In the genomic region with DNA sequence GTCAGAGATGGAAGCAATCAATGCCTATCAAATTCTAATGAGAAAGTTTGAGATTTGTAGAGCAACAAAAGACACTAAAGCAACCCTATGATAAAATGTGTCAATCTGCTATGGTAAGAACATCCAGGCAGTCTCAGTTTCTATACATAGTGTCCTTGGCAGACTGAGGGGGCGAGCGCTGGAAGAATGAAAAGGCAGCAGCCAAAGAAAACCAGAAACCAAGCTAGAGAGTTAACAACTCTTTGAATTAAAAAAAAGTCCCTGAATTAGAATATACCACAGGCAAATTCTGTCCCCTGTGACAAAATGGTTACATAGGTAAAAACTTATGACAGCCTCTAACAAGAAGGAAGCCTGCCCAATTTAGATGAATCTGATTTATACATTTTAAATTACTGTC, we compare ENCODE assay signal across 21 cellular contexts.
DNase-seq lines count a peak whose midpoint lies in the region; ATAC-seq and TF ChIP-seq lines count a peak whose summit lies in the region.
"Had no signal": no experiment of that assay in that cellular context is flagged by ENCODE, and none has a peak within 500 bp of the region (broad histone marks: within the 10 kb centered on the region; RNA-seq: fewer than 3 reads in every experiment).

No MANE protein-coding gene starts in this region.

- H3K4me3 Mint-ChIP-seq in nephron, result no peak overlapping the region
- H3K4me3 Mint-ChIP-seq: activated CD8-positive, alpha-beta memory T cell treated with anti-CD3 and anti-CD28 coated beads, Interleukin-2, amount 10 ng/mL, durations not matched to agents 7 days and 5 days; naive thymus-derived CD8-positive, alpha-beta T cell; T-helper 2 cell treated with Interferon-gamma antibody and Interleukin-4, amounts not matched to agents 5 μg/mL and 100 μg/mL, for 36 hours had no signal

- no peaks in the 10 kb centered on the region for H4K20me1 ChIP-seq in SK-N-SH (ENCODE audit: insufficient read depth)

- peaks cover 14% of the 10 kb centered on the region for H3F3A ChIP-seq in SK-N-SH (replicated peaks; ENCODE audit: insufficient read depth)

- H3K9me2 ChIP-seq in SK-N-SH, result no peaks in the 10 kb centered on the region

- H3K4me2 ChIP-seq in SK-N-SH, result peak overlapping the region; percentile 52; the same call in 1 of the 2 replicates

- peak; percentile 42 for ATAC-seq in GM18520 (IDR thresholded peaks at IDR 0.05; ENCODE audit: unreplicated experiment)
- peak; percentile 54 for ATAC-seq in HG02610 (IDR thresholded peaks at IDR 0.05; ENCODE audit: unreplicated experiment)
- no peak for ATAC-seq in sciatic nerve
- ATAC-seq in GM18502 (IDR thresholded peaks at IDR 0.05; ENCODE audit: poor library complexity, unreplicated experiment), result no peak
- ATAC-seq: activated CD4-positive, CD25-positive, alpha-beta regulatory T cell treated with anti-CD3 and anti-CD28 coated beads, Interleukin-2, amount 50 U/mL, for 24 hours; activated CD8-positive, alpha-beta memory T cell treated with anti-CD3 and anti-CD28 coated beads, Interleukin-2, amount 10 ng/mL, durations not matched to agents 7 days and 5 days; lower lobe of right lung; naive thymus-derived CD8-positive, alpha-beta T cell; psoas muscle had no signal

- no peak overlapping the region for H2AFZ ChIP-seq in SK-N-SH (ENCODE audit: low read depth)

- in situ Hi-C loops in brain microvascular endothelial cell (cut with HindIII; ENCODE audit: low pct_ligation_motif_present, low sequenced_read_pairs), result no loop called here

- no peaks in the 10 kb centered on the region for H3K9me3 ChIP-seq in SK-N-SH
- H3K9me3 ChIP-seq: lower lobe of right lung, psoas muscle, stomach had no signal

- TF ChIP-seq CTCF in SK-N-SH (IDR thresholded peaks at IDR 0.05), result no peak
- no peak for TF ChIP-seq CTCF in nephron (IDR thresholded peaks at IDR 0.05; ENCODE audit: unreplicated experiment in 3 of 3)
- TF ChIP-seq CTCF in brain microvascular endothelial cell (IDR thresholded peaks at IDR 0.05; ENCODE audit: low read depth, low read length, missing control alignments), result no peak

- 97% methylated on average over 2 of the region's 2 CpGs for WGBS in SK-N-SH (ENCODE audit: low lambda C conversion rate)

- peaks cover 10% of the 10 kb centered on the region for H3K36me3 Mint-ChIP-seq in nephron (ENCODE audit: low read depth)

- TF ChIP-seq RAD21 in SK-N-SH (IDR thresholded peaks at IDR 0.05; ENCODE audit: low read length), result no peak

- no peaks in the 10 kb centered on the region for H3K27me3 ChIP-seq in SK-N-SH (ENCODE audit: insufficient read depth)
- no peaks in the 10 kb centered on the region for H3K27me3 ChIP-seq in brain microvascular endothelial cell (replicated peaks)
- H3K27me3 ChIP-seq: foreskin keratinocyte, stomach had no signal

- TF ChIP-seq EP300 in SK-N-SH (IDR thresholded peaks at IDR 0.05; ENCODE audit: borderline replicate concordance in 1 of 2, low read depth in 1 of 2, low read length in 1 of 2), result 0 out of 4 replicates have a peak, but pooled peaks of 1 of the 2 experiments have one; percentile 31

- H3K4me3 ChIP-seq in SK-N-SH (ENCODE audit: low read depth in 2 of 2, low read length in 1 of 2) (no peak overlapping the region), brain microvascular endothelial cell (ENCODE audit: low read depth, low read length) (no peak overlapping the region)
- H3K4me3 ChIP-seq: lower lobe of right lung, psoas muscle, stomach had no signal

- H3K36me3 ChIP-seq in SK-N-SH (replicated peaks in 1 of 2; ENCODE audit: control insufficient read depth in 1 of 2, insufficient read depth in 2 of 2, low read length in 1 of 2) (peaks cover 5 to 12% of the 10 kb centered on the region in 2 experiments), brain microvascular endothelial cell (replicated peaks) (no peaks in the 10 kb centered on the region)
- H3K36me3 ChIP-seq: lower lobe of right lung had no signal

- H3K4me1 Mint-ChIP-seq in nephron, result peaks cover 23% of the 10 kb centered on the region
- H3K4me1 Mint-ChIP-seq: activated CD8-positive, alpha-beta memory T cell treated with anti-CD3 and anti-CD28 coated beads, Interleukin-2, amount 10 ng/mL, durations not matched to agents 7 days and 5 days had no signal

- CTCF ChIA-PET in SK-N-SH (lab: Yijun Ruan, JAX), result interaction anchor here (1.0 to 2.5 kb wide), 5 partner anchors 8 to 860 kb away, joined by 3 to 10 read pairs (median 6); no protein-coding TSS in a partner anchor

- POLR2A ChIA-PET in SK-N-SH (lab: Yijun Ruan, JAX), result no interaction called here

- DNase-seq in SK-N-SH (no peak), sciatic nerve (ENCODE audit: low spot score) (no peak), SW480 (ENCODE audit: low spot score) (no peak), brain microvascular endothelial cell (no peak)
- DNase-seq: activated CD8-positive, alpha-beta memory T cell treated with anti-CD3 and anti-CD28 coated beads, Interleukin-2, amount 10 ng/mL, durations not matched to agents 7 days and 5 days; activated gamma-delta T cell; KG1; lower lobe of right lung; naive thymus-derived CD8-positive, alpha-beta T cell; NCI-H1417; psoas muscle; stimulated activated CD4-positive, alpha-beta T cell treated with anti-CD3 and anti-CD28 coated beads, Interleukin-15, amount 100 ng/mL, for 24 hours; stomach had no signal

- H3K9me3 Mint-ChIP-seq in nephron, result no peaks in the 10 kb centered on the region
- H3K9me3 Mint-ChIP-seq: HFFc6; naive thymus-derived CD8-positive, alpha-beta T cell; T-helper 2 cell treated with Interferon-gamma antibody and Interleukin-4, amounts not matched to agents 5 μg/mL and 100 μg/mL, for 36 hours had no signal

- intact Hi-C loops in sciatic nerve (cut with DNase I), result no loop called here

- peaks cover 25 to 27% of the 10 kb centered on the region in 2 experiments for H3K4me1 ChIP-seq in SK-N-SH (ENCODE audit: control insufficient read depth in 1 of 2, insufficient read depth in 2 of 2, low read depth in 1 of 2, low read length in 1 of 2)
- H3K4me1 ChIP-seq: lower lobe of right lung, stomach had no signal

- peak overlapping the region; percentile 0 to 75 (median 7) for H3K27ac Mint-ChIP-seq in nephron
- H3K27ac Mint-ChIP-seq: activated CD8-positive, alpha-beta memory T cell treated with anti-CD3 and anti-CD28 coated beads, Interleukin-2, amount 10 ng/mL, durations not matched to agents 7 days and 5 days; T-helper 2 cell treated with Interferon-gamma antibody and Interleukin-4, amounts not matched to agents 5 μg/mL and 100 μg/mL, for 36 hours had no signal

- no peaks in the 10 kb centered on the region for H3K79me2 ChIP-seq in SK-N-SH (ENCODE audit: insufficient read depth)

- H3K27me3 Mint-ChIP-seq in nephron (ENCODE audit: low read depth), result no peaks in the 10 kb centered on the region
- H3K27me3 Mint-ChIP-seq: activated CD8-positive, alpha-beta memory T cell treated with anti-CD3 and anti-CD28 coated beads, Interleukin-2, amount 10 ng/mL, durations not matched to agents 7 days and 5 days; naive thymus-derived CD8-positive, alpha-beta T cell had no signal

- H3K27ac ChIP-seq in SK-N-SH (ENCODE audit: low read depth in 2 of 2, low read length in 1 of 2) (peak overlapping the region; percentile 48 to 78; a peak in 2 of 4 replicates), brain microvascular endothelial cell (no peak overlapping the region)
- H3K27ac ChIP-seq: foreskin keratinocyte, lower lobe of right lung, psoas muscle, stomach had no signal

- H3K9ac ChIP-seq in SK-N-SH, result no peak overlapping the region

TF ChIP-seq in SK-N-SH, 30 proteins besides CTCF, POLR2A, EP300 and RAD21:
- TF ChIP-seq SIN3A (IDR thresholded peaks at IDR 0.05; ENCODE audit: borderline replicate concordance, low read depth, low read length), result no peak
- TF ChIP-seq NRF1 (IDR thresholded peaks at IDR 0.05; ENCODE audit: low read depth, low read length), result no peak
- TF ChIP-seq SMC3 (IDR thresholded peaks at IDR 0.05; ENCODE audit: low read depth, low read length), result no peak
- TF ChIP-seq, protein P1, sequence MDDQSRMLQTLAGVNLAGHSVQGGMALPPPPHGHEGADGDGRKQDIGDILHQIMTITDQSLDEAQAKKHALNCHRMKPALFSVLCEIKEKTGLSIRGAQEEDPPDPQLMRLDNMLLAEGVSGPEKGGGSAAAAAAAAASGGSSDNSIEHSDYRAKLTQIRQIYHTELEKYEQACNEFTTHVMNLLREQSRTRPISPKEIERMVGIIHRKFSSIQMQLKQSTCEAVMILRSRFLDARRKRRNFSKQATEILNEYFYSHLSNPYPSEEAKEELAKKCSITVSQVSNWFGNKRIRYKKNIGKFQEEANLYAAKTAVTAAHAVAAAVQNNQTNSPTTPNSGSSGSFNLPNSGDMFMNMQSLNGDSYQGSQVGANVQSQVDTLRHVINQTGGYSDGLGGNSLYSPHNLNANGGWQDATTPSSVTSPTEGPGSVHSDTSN (IDR thresholded peaks at IDR 0.05), result no peak
- no peak for TF ChIP-seq MXI1 (IDR thresholded peaks at IDR 0.05; ENCODE audit: low read depth, low read length)
- TF ChIP-seq USF2 (IDR thresholded peaks at IDR 0.05; ENCODE audit: borderline replicate concordance, low read depth, low read length), result no peak
- no peak for TF ChIP-seq JUND (IDR thresholded peaks at IDR 0.05)
- TF ChIP-seq GABPA (IDR thresholded peaks at IDR 0.05; ENCODE audit: low read depth), result no peak
- no peak for TF ChIP-seq FOXJ3 (CRISPR knock-in tag; IDR thresholded peaks at IDR 0.05)
- TF ChIP-seq TEAD4 (IDR thresholded peaks at IDR 0.05; ENCODE audit: borderline replicate concordance, insufficient read depth), result no peak
- TF ChIP-seq TCF12 (IDR thresholded peaks at IDR 0.05), result no peak
- no peak for TF ChIP-seq FOSL2 (IDR thresholded peaks at IDR 0.05; ENCODE audit: borderline replicate concordance, low read depth)
- TF ChIP-seq GATA2 (CRISPR knock-in tag; IDR thresholded peaks at IDR 0.05), result no peak
- TF ChIP-seq, protein P2, sequence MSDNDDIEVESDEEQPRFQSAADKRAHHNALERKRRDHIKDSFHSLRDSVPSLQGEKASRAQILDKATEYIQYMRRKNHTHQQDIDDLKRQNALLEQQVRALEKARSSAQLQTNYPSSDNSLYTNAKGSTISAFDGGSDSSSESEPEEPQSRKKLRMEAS (IDR thresholded peaks at IDR 0.05; ENCODE audit: low read depth), result no peak
- TF ChIP-seq RXRA (IDR thresholded peaks at IDR 0.05; ENCODE audit: borderline replicate concordance, low read depth), result no peak

Comparison
In these comparisons a context has a peak if more than half of its experiments do, and no peak if none do; other contexts are left out.
1. ATAC-seq: peak in GM18520 (single experiment) and HG02610 (single experiment); none in sciatic nerve (single experiment) and GM18502 (single experiment).